In the genomic region with DNA sequence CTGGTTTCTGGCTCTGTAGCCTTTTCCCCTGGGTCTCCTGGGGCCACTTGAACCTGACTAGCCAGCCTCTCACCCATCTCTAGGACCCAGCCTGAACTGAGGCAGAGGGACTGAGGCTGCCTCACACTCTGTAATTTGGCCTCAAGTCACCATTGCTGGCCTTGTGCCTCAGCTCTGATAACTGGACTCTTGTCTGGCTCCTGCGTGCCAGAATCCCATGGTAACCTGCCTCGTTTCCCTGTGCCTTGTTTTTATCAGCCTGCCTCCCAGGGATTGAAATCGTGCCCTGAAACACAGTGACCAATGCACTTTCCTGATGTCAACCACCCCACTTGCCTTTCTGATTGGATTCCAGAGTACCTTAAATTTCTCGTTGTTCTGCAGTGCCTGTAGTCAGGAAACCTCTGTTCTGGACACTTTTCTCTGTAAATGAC, we compare ENCODE assay signal across 10 cellular contexts. TPM values are rescaled to one million over a fixed set of nuclear protein-coding genes. Genes with fewer than 3 reads are reported as not detected.
DNase-seq lines count a peak whose midpoint lies in the region; ATAC-seq, FAIRE-seq and TF ChIP-seq lines count a peak whose summit lies in the region.
"Had no signal": no experiment of that assay in that cellular context is flagged by ENCODE, and none has a peak within 500 bp of the region (broad histone marks: within the 10 kb centered on the region; RNA-seq: fewer than 3 reads in every experiment).

No MANE protein-coding gene starts in this region.

- no peaks in the 10 kb centered on the region for H3K27me3 Mint-ChIP-seq in natural killer cell (ENCODE audit: low read depth in 2 of 2)

- no peaks in the 10 kb centered on the region for H3K9me2 ChIP-seq in MM.1S (replicated peaks; ENCODE audit: insufficient read depth, low read length)

- H4K20me1 ChIP-seq in MM.1S (ENCODE audit: insufficient read depth, low read length): no peaks in the 10 kb centered on the region

- no peak for TF ChIP-seq EP300 in esophagus muscularis mucosa (IDR thresholded peaks at IDR 0.05)

- peak; percentile 85 for DNase-seq in Ammon's horn (ENCODE audit: low spot score)
- peak; percentile 49 for DNase-seq in SK-MEL-5 (ENCODE audit: low read depth, low spot score)
- no peak for DNase-seq in esophagus muscularis mucosa (ENCODE audit: extremely low spot score)
- no peak for DNase-seq in natural killer cell
- no peak for DNase-seq in MM.1S
- no peak for DNase-seq in NCI-H1694 (lab: John Stamatoyannopoulos, UW)
- no peak for DNase-seq in RCC 7860 (ENCODE audit: low spot score)
- DNase-seq: SJCRH30 had no signal

- peak overlapping the region; percentile 1 to 61 for H3K27ac Mint-ChIP-seq in natural killer cell

- no peak for TF ChIP-seq POLR2A in esophagus muscularis mucosa (IDR thresholded peaks at IDR 0.05; ENCODE audit: low read depth)

- peaks cover 71 to 74% of the 10 kb centered on the region in 2 donors for H3K4me1 Mint-ChIP-seq in natural killer cell

- intact Hi-C loops in esophagus muscularis mucosa (cut with DNase I) (no loop called here), natural killer cell (cut with micrococcal nuclease) (no loop called here)

- H3K27me3 ChIP-seq in esophagus muscularis mucosa: no peaks in the 10 kb centered on the region
- no peaks in the 10 kb centered on the region for H3K27me3 ChIP-seq in MM.1S (replicated peaks; ENCODE audit: insufficient read depth, low read length)
- H3K27me3 ChIP-seq: SJCRH30 had no signal

- H3K4me3 ChIP-seq in esophagus muscularis mucosa (peak overlapping the region in 2 of 4 donors; percentile 2 to 12), MM.1S (ENCODE audit: low read length) (no peak overlapping the region)
- H3K4me3 ChIP-seq: SJCRH30 had no signal

- H3K4me1 ChIP-seq in esophagus muscularis mucosa: peaks cover 87 to 91% (median 89%) of the 10 kb centered on the region in 4 donors
- H3K4me1 ChIP-seq in MM.1S (ENCODE audit: low read length): no peaks in the 10 kb centered on the region

- TF ChIP-seq CTCF in esophagus muscularis mucosa (IDR thresholded peaks at IDR 0.05) (no peak), natural killer cell (IDR thresholded peaks at IDR 0.05) (no peak), MM.1S (IDR thresholded peaks at IDR 0.05; ENCODE audit: low read length) (no peak)

- WGBS in esophagus muscularis mucosa: 15% methylated on average over 4 of the region's 4 CpGs

- H3K9me3 ChIP-seq in esophagus muscularis mucosa (no peaks in the 10 kb centered on the region), MM.1S (replicated peaks; ENCODE audit: insufficient read depth, low read length) (no peaks in the 10 kb centered on the region)
- H3K9me3 ChIP-seq: SJCRH30 had no signal

- FAIRE-seq in RCC 7860 (lab: Jason Lieb, UNC): no peak
- FAIRE-seq: GM12892 had no signal

- H2AFZ ChIP-seq in MM.1S (ENCODE audit: low read length): no peak overlapping the region

- no peaks in the 10 kb centered on the region for H3K9me3 Mint-ChIP-seq in natural killer cell

- H3K9ac ChIP-seq in MM.1S (ENCODE audit: low read length): no peak overlapping the region

- no peak overlapping the region for H3K4me3 Mint-ChIP-seq in natural killer cell

- H3K36me3 ChIP-seq in esophagus muscularis mucosa (no peaks in the 10 kb centered on the region), MM.1S (replicated peaks; ENCODE audit: insufficient read depth, low read length) (no peaks in the 10 kb centered on the region)
- H3K36me3 ChIP-seq: SJCRH30 had no signal

- in situ Hi-C loops in SK-MEL-5 (cut with HindIII; ENCODE audit: low pct_unique_long_range_greater_than_20kb, low sequenced_read_pairs): no loop called here

- H3K79me2 ChIP-seq in MM.1S (ENCODE audit: low read length): no peaks in the 10 kb centered on the region

- no peak overlapping the region for H3K4me2 ChIP-seq in MM.1S (ENCODE audit: low read depth, low read length)

- H3K36me3 Mint-ChIP-seq in natural killer cell: no peaks in the 10 kb centered on the region

- ATAC-seq in natural killer cell (no peak), HG03457 (IDR thresholded peaks at IDR 0.05; ENCODE audit: unreplicated experiment) (no peak)

- H3F3A ChIP-seq in MM.1S (ENCODE audit: insufficient read depth, low read length): no peaks in the 10 kb centered on the region

- H3K27ac ChIP-seq in esophagus muscularis mucosa (replicated peaks in 1 of 4): peak overlapping the region; percentile 78 to 85 (median 82)
- H3K27ac ChIP-seq in MM.1S (ENCODE audit: low read length): no peak overlapping the region
- H3K27ac ChIP-seq: SJCRH30 had no signal

RNA-seq across cellular contexts. Expression of a gene that starts 27.9 kb away (rescaled TPM):
- total RNA-seq in SK-MEL-5 (2014; rRNA removed; shearing (Covaris generic)): 10.8 and 12.9 TPM in 2 replicates
- polyA plus RNA-seq in SK-MEL-5 (2015; cell fraction: cytosol; rRNA removed): 14.4 and 24.0 TPM in 2 replicates
- 44.7 and 45.7 TPM in 2 replicates for polyA plus RNA-seq in SK-MEL-5 (2015; cell fraction: nucleus; rRNA removed)
- total RNA-seq in esophagus muscularis mucosa: 10 to 100 TPM; 46.4 to 66.8 (median 59.8) TPM
- 100 to 1,000 TPM in 1 of 3 donors, 10 to 100 TPM in 2; 68.8 to 101 (median 92.4) TPM for total RNA-seq in natural killer cell

Comparison
In these comparisons a context has a peak if more than half of its experiments do, and no peak if none do; other contexts are left out.
1. DNase-seq: peak in Ammon's horn (single experiment) and SK-MEL-5 (single experiment); none in esophagus muscularis mucosa (single experiment), natural killer cell (single experiment), MM.1S (single experiment), NCI-H1694 (single experiment) and RCC 7860 (single experiment).